Comparison of ENCODE assay signal across 30 cellular contexts in genomic region chr6:89485320-89485719, GRCh38.
"Had no signal": no experiment of that assay in that cellular context is flagged by ENCODE, and none has a peak within 500 bp of the region (broad histone marks: within the 10 kb centered on the region; RNA-seq: fewer than 3 reads in every experiment).

No MANE protein-coding gene starts in this region.

- H3K4me3 Mint-ChIP-seq: activated CD4-positive, alpha-beta memory T cell treated with anti-CD3 and anti-CD28 coated beads, Interleukin-2, amount 10 ng/mL, durations not matched to agents 7 days and 5 days; activated CD4-positive, alpha-beta T cell treated with anti-CD3 and anti-CD28 coated beads, Interleukin-2, amount 10 ng/mL, durations not matched to agents 7 days and 5 days; activated T-cell treated with anti-CD3 and anti-CD28 coated beads, Interleukin-2, amount 50 U/mL, for 24 hours; mesothelial cell of epicardium; stimulated activated memory B cell treated with anti-CD40 and anti-IgM and Interleukin-4, amounts not matched to agents 10 μg/mL and 1 μg/mL and 100 μg/mL, for 72 hours; WTC11 had no signal

- H3K27me3 ChIP-seq: body of pancreas, cardiac muscle cell, colonic mucosa, hepatocyte, right atrium auricular region, stomach, tibial nerve had no signal

- H2AFZ ChIP-seq: hepatocyte, parathyroid adenoma had no signal

- H3K9me3 ChIP-seq: body of pancreas, colonic mucosa, left ventricle myocardium inferior, right atrium auricular region, stomach, tibial nerve had no signal

- H3K27ac ChIP-seq: body of pancreas, cardiac muscle cell, colonic mucosa, hepatocyte, left ventricle myocardium inferior, parathyroid adenoma, right atrium auricular region, stomach, tibial nerve had no signal

- H3K4me3 ChIP-seq: body of pancreas, cardiac muscle cell, colonic mucosa, hepatocyte, left ventricle myocardium inferior, right atrium auricular region, smooth muscle cell, stomach, tibial nerve had no signal

- H3K27me3 Mint-ChIP-seq: activated CD4-positive, alpha-beta T cell treated with anti-CD3 and anti-CD28 coated beads, Interleukin-2, amount 10 ng/mL, durations not matched to agents 7 days and 5 days; activated T-cell treated with anti-CD3 and anti-CD28 coated beads, Interleukin-2, amount 50 U/mL, for 24 hours; stimulated activated memory B cell treated with anti-CD40 and anti-IgM and Interleukin-4, amounts not matched to agents 10 μg/mL and 1 μg/mL and 100 μg/mL, for 72 hours had no signal

- H3K27ac Mint-ChIP-seq: activated CD4-positive, alpha-beta memory T cell treated with anti-CD3 and anti-CD28 coated beads, Interleukin-2, amount 10 ng/mL, durations not matched to agents 7 days and 5 days; activated CD4-positive, alpha-beta T cell treated with anti-CD3 and anti-CD28 coated beads, Interleukin-2, amount 10 ng/mL, durations not matched to agents 7 days and 5 days; activated T-cell treated with anti-CD3 and anti-CD28 coated beads, Interleukin-2, amount 50 U/mL, for 24 hours; mesothelial cell of epicardium; stimulated activated memory B cell treated with anti-CD40 and anti-IgM and Interleukin-4, amounts not matched to agents 10 μg/mL and 1 μg/mL and 100 μg/mL, for 72 hours; WTC11 had no signal

- H3K9ac ChIP-seq: parathyroid adenoma had no signal

- H3K36me3 ChIP-seq: cardiac muscle cell, colonic mucosa, left ventricle myocardium inferior, right atrium auricular region, stomach, tibial nerve had no signal

- H3K9me3 Mint-ChIP-seq: activated CD4-positive, alpha-beta memory T cell treated with anti-CD3 and anti-CD28 coated beads, Interleukin-2, amount 10 ng/mL, durations not matched to agents 7 days and 5 days; activated CD4-positive, alpha-beta T cell treated with anti-CD3 and anti-CD28 coated beads, Interleukin-2, amount 10 ng/mL, durations not matched to agents 7 days and 5 days; activated T-cell treated with anti-CD3 and anti-CD28 coated beads, Interleukin-2, amount 50 U/mL, for 24 hours; mesothelial cell of epicardium; naive B cell; stimulated activated memory B cell treated with anti-CD40 and anti-IgM and Interleukin-4, amounts not matched to agents 10 μg/mL and 1 μg/mL and 100 μg/mL, for 72 hours; WTC11 had no signal

- DNase-seq: activated CD4-positive, alpha-beta memory T cell treated with anti-CD3 and anti-CD28 coated beads, Interleukin-2, amount 10 ng/mL, durations not matched to agents 7 days and 5 days; activated CD4-positive, alpha-beta T cell treated with anti-CD3 and anti-CD28 coated beads for 1 hour; activated CD4-positive, alpha-beta T cell treated with anti-CD3 and anti-CD28 coated beads, Interleukin-2, amount 10 ng/mL, durations not matched to agents 7 days and 5 days; activated CD8-positive, alpha-beta memory T cell treated with anti-CD3 and anti-CD28 coated beads, Interleukin-2, amount 50 U/mL, for 48 hours; activated gamma-delta T cell treated with Interleukin-2 at 50 U/mL for 16 hours; activated naive CD4-positive, alpha-beta T cell treated with anti-CD3 and anti-CD28 coated beads, Interleukin-2, amount 50 U/mL, for 16 hours; activated T-cell treated with anti-CD3 and anti-CD28 coated beads, Interleukin-2, amount 50 U/mL, for 24 hours; amygdala; body of pancreas; cerebellar nuclear complex; colonic mucosa; effector CD8-positive, alpha-beta T cell; islet precursor cell; left ventricle myocardium inferior; naive B cell; occipital lobe; stimulated activated CD4-positive, alpha-beta T cell treated with anti-CD3 and anti-CD28 coated beads, Interleukin-1b, Interleukin-23, amount 100 ng/mL, for 48 hours; stimulated activated CD4-positive, alpha-beta T cell treated with anti-CD3 and anti-CD28 coated beads, Interleukin-4, amount 100 ng/mL, for 4 hours; stimulated activated CD8-positive, alpha-beta memory T cell treated with anti-CD3 and anti-CD28 coated beads, Interleukin-4, amount 100 ng/mL, for 48 hours; stomach; T-helper 2 cell had no signal

- H3K4me1 Mint-ChIP-seq: activated CD4-positive, alpha-beta memory T cell treated with anti-CD3 and anti-CD28 coated beads, Interleukin-2, amount 10 ng/mL, durations not matched to agents 7 days and 5 days; activated CD4-positive, alpha-beta T cell treated with anti-CD3 and anti-CD28 coated beads, Interleukin-2, amount 10 ng/mL, durations not matched to agents 7 days and 5 days; naive B cell had no signal

- H3K4me2 ChIP-seq: hepatocyte, smooth muscle cell had no signal

- H3K36me3 Mint-ChIP-seq: mesothelial cell of epicardium; naive B cell; stimulated activated memory B cell treated with anti-CD40 and anti-IgM and Interleukin-4, amounts not matched to agents 10 μg/mL and 1 μg/mL and 100 μg/mL, for 72 hours; WTC11 had no signal

- H3K4me1 ChIP-seq: colonic mucosa, parathyroid adenoma had no signal
